ENCODE assay signal across 1 cellular context in genomic region chr9:85940832-85941616, GRCh38.
A peak's percentile ranks its signal among the peaks of the same experiment; 100 is the strongest.
TF ChIP-seq lines count a peak whose summit lies in the region.

TSS of gene NAA35 (plus strand) at chr9:85941146. CDS start at chr9:85942160, 1,014 bp downstream.

TF ChIP-seq in HepG2, 621 proteins besides CTCF, POLR2A, EP300 and RAD21 (continued from another document and continues in another):
- TF ChIP-seq ZNF318 (CRISPR knock-in tag; IDR thresholded peaks at IDR 0.05) (0 out of 2 replicates have a peak, but pooled peaks have one; percentile 0), ZNF282 (IDR thresholded peaks at IDR 0.05; ENCODE audit: partially characterized antibody) (no peak), ZNF558 (CRISPR knock-in tag; IDR thresholded peaks at IDR 0.05; ENCODE audit: borderline replicate concordance) (peak; percentile 58; the same call in 1 of the 2 replicates), ZNF670 (CRISPR knock-in tag; IDR thresholded peaks at IDR 0.05; ENCODE audit: borderline replicate concordance) (peak; percentile 44; the same call in 1 of the 2 replicates), RCOR2 (CRISPR knock-in tag; IDR thresholded peaks at IDR 0.05) (no peak), ZBTB10 (CRISPR knock-in tag; IDR thresholded peaks at IDR 0.05; ENCODE audit: borderline replicate concordance) (peak; percentile 41; the same call in 1 of the 2 replicates), TCF12 (IDR thresholded peaks at IDR 0.05) (no peak), TCF12 (CRISPR knock-in tag; IDR thresholded peaks at IDR 0.05) (peak; percentile 21; the same call in 1 of the 2 replicates), HIC2 (CRISPR knock-in tag; IDR thresholded peaks at IDR 0.05; ENCODE audit: low read depth) (no peak), ZBTB40 (IDR thresholded peaks at IDR 0.05) (no peak), ZBTB40 (CRISPR knock-in tag; IDR thresholded peaks at IDR 0.05) (peak; percentile 56; the same call in 1 of the 2 replicates), ZNF180 (CRISPR knock-in tag; IDR thresholded peaks at IDR 0.05; ENCODE audit: borderline replicate concordance, low read depth) (0 out of 2 replicates have a peak, but pooled peaks have one; percentile 27), SNRNP70 (IDR thresholded peaks at IDR 0.05; ENCODE audit: low read depth, low read length) (no peak), ETV6 (CRISPR knock-in tag; conservative IDR thresholded peaks at IDR 0.05) (0 out of 2 replicates have a peak, but pooled peaks have one; percentile 12), NFATC3 (CRISPR knock-in tag; IDR thresholded peaks at IDR 0.05) (0 out of 2 replicates have a peak, but pooled peaks have one; percentile 17), ARID3A (IDR thresholded peaks at IDR 0.05; ENCODE audit: low read depth, low read length) (no peak), BHLHE40 (IDR thresholded peaks at IDR 0.05; ENCODE audit: low read length) (no peak), ZNF563 (CRISPR knock-in tag; IDR thresholded peaks at IDR 0.05) (0 out of 2 replicates have a peak, but pooled peaks have one; percentile 65), FOXO1 (CRISPR knock-in tag; IDR thresholded peaks at IDR 0.05) (no peak; the same call in 1 of the 2 replicates), RXRB (CRISPR knock-in tag; IDR thresholded peaks at IDR 0.05; ENCODE audit: borderline replicate concordance) (peak; percentile 18; the same call in 1 of the 2 replicates), GPN1 (CRISPR knock-in tag; IDR thresholded peaks at IDR 0.05; ENCODE audit: borderline replicate concordance) (0 out of 2 replicates have a peak, but pooled peaks have one; percentile 43), TAF1 (CRISPR knock-in tag; IDR thresholded peaks at IDR 0.05) (peak; percentile 62), SOX6 (IDR thresholded peaks at IDR 0.05) (no peak), SOX6 (CRISPR knock-in tag; IDR thresholded peaks at IDR 0.05) (no peak; the same call in 1 of the 2 replicates), JUND (CRISPR knock-in tag; IDR thresholded peaks at IDR 0.05) (no peak), TFDP2 (CRISPR knock-in tag; IDR thresholded peaks at IDR 0.05) (peak; percentile 47), JUN (CRISPR knock-in tag; IDR thresholded peaks at IDR 0.05) (no peak), ELF1 (CRISPR knock-in tag; IDR thresholded peaks at IDR 0.05) (peak; percentile 91), ATM (IDR thresholded peaks at IDR 0.05; ENCODE audit: borderline replicate concordance) (no peak)
